In the genomic region with DNA sequence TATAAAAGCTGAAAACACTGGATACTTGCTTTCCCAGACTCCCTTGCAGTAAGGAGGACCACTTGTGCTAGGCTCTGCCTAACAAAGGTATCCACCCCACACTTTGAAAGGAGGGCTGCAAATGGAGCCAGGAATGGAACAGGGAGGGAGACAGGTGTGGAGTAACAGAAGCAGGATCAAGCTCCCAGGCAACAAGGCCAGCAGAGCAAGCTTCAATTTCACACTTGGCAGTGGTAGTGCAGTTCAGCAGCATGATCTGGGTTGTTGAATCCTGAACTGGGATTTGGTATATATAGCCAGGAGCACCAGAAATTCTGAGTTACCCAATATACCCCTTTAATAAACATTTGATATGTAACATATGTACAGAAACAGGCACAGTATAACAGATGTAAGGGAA, we compare ENCODE assay signal across 21 cellular contexts. TPM values are rescaled to one million over a fixed set of nuclear protein-coding genes. Genes with fewer than 3 reads are reported as not detected.
DNase-seq lines count a peak whose midpoint lies in the region; ATAC-seq and TF ChIP-seq lines count a peak whose summit lies in the region.
"Had no signal": no experiment of that assay in that cellular context is flagged by ENCODE, and none has a peak within 500 bp of the region (broad histone marks: within the 10 kb centered on the region; RNA-seq: fewer than 3 reads in every experiment).

No MANE protein-coding gene starts in this region.

- H3K4me1 ChIP-seq in BLaER1 treated with 17β-estradiol and CSF1 and Interleukin-3, amounts not matched to agents 10 nM and 100 nM: peaks cover 38 to 59% (median 41%) of the 10 kb centered on the region in 10 experiments
- H3K4me1 ChIP-seq in DND-41 (ENCODE audit: insufficient read depth, low read length) (peaks cover 72% of the 10 kb centered on the region), PC-3 (ENCODE audit: insufficient read depth, low read length) (peaks cover 37% of the 10 kb centered on the region)
- H3K4me1 ChIP-seq: ascending aorta, testis had no signal

- DNase-seq in DND-41 (no peak), PC-3 (no peak), left lobe of liver (ENCODE audit: low spot score) (no peak), glomerular visceral epithelial cell (ENCODE audit: extremely low spot score) (no peak), chondrocyte (ENCODE audit: low spot score) (no peak)
- DNase-seq: activated CD4-positive, alpha-beta T cell treated with anti-CD3 and anti-CD28 coated beads, Interleukin-2, amount 50 U/mL, for 48 hours; activated naive CD4-positive, alpha-beta T cell treated with anti-CD3 and anti-CD28 coated beads, Interleukin-2, amount 10 ng/mL, durations not matched to agents 7 days and 5 days; cerebellar nuclear complex; effector CD8-positive, alpha-beta T cell; glutamatergic neuron; H7; left ventricle myocardium superior; MG63; NCI-H524; SHP77; T-helper 1 cell; testis had no signal

- peaks cover 13% of the 10 kb centered on the region for H3K4me1 Mint-ChIP-seq in chondrocyte (ENCODE audit: low read depth)

- no peaks in the 10 kb centered on the region for H3K27me3 Mint-ChIP-seq in chondrocyte (ENCODE audit: low read depth)
- H3K27me3 Mint-ChIP-seq: activated naive CD4-positive, alpha-beta T cell treated with anti-CD3 and anti-CD28 coated beads, Interleukin-2, amount 10 ng/mL, durations not matched to agents 7 days and 5 days had no signal

- H3K79me2 ChIP-seq in DND-41 (ENCODE audit: insufficient read depth, low read length): peaks cover 85% of the 10 kb centered on the region
- H3K79me2 ChIP-seq in PC-3 (ENCODE audit: low read length): peaks cover 70% of the 10 kb centered on the region

- peaks cover 3 to 19% (median 13%) of the 10 kb centered on the region in 11 experiments; a peak in 16 of 22 replicates for H3K36me3 ChIP-seq in BLaER1 treated with 17β-estradiol and CSF1 and Interleukin-3, amounts not matched to agents 10 nM and 100 nM
- H3K36me3 ChIP-seq in DND-41 (ENCODE audit: insufficient read depth, low read length) (peaks cover 19% of the 10 kb centered on the region), PC-3 (ENCODE audit: low read depth, low read length) (peaks cover 17% of the 10 kb centered on the region; the same call in 1 of the 2 replicates)
- H3K36me3 ChIP-seq: ascending aorta, MG63 had no signal

- peaks cover 0 to 97% (median 24%) of the 10 kb centered on the region in 11 experiments; a peak in 15 of 22 replicates for H4K20me1 ChIP-seq in BLaER1 treated with 17β-estradiol and CSF1 and Interleukin-3, amounts not matched to agents 10 nM and 100 nM
- H4K20me1 ChIP-seq in DND-41 (ENCODE audit: insufficient read depth, low read length): peaks cover 24% of the 10 kb centered on the region; the same call in 1 of the 2 replicates
- H4K20me1 ChIP-seq in PC-3 (ENCODE audit: low read length): 0 out of 2 replicates have a peak, but pooled peaks cover 4% of the 10 kb centered on the region

- H2AFZ ChIP-seq in DND-41 (ENCODE audit: low read depth, low read length): no peak overlapping the region
- H2AFZ ChIP-seq in PC-3 (ENCODE audit: low read length): no peak overlapping the region

- no peak for ATAC-seq in DND-41 (ENCODE audit: insufficient read depth, low read depth)
- no peak for ATAC-seq in PC-3
- ATAC-seq in left lobe of liver: peak; percentile 27
- ATAC-seq in HG02610 (IDR thresholded peaks at IDR 0.05; ENCODE audit: unreplicated experiment): no peak
- ATAC-seq: HepG2, left ventricle myocardium superior had no signal

- no peaks in the 10 kb centered on the region for H3K9me3 ChIP-seq in BLaER1 treated with 17β-estradiol and CSF1 and Interleukin-3, amounts not matched to agents 10 nM and 100 nM (replicated peaks in 1 of 11)
- no peaks in the 10 kb centered on the region for H3K9me3 ChIP-seq in DND-41 (ENCODE audit: insufficient read depth, low read length, severe bottlenecking)
- no peaks in the 10 kb centered on the region for H3K9me3 ChIP-seq in PC-3 (ENCODE audit: low read length)
- H3K9me3 ChIP-seq: ascending aorta, MG63, testis had no signal

- H3K9me3 Mint-ChIP-seq in chondrocyte (ENCODE audit: low read depth): no peaks in the 10 kb centered on the region
- H3K9me3 Mint-ChIP-seq: activated naive CD4-positive, alpha-beta T cell treated with anti-CD3 and anti-CD28 coated beads, Interleukin-2, amount 10 ng/mL, durations not matched to agents 7 days and 5 days had no signal

- BruUV-seq in PC-3 (replicated peaks; lab: Mats Ljungman, UMichigan): no TSS peak

- no peak overlapping the region for H3K9ac ChIP-seq in BLaER1 treated with 17β-estradiol and CSF1 and Interleukin-3, amounts not matched to agents 10 nM and 100 nM
- no peak overlapping the region for H3K9ac ChIP-seq in DND-41 (ENCODE audit: low read depth, low read length)
- no peak overlapping the region for H3K9ac ChIP-seq in PC-3 (ENCODE audit: low read length)

- no peak overlapping the region for H3K4me3 ChIP-seq in BLaER1 treated with 17β-estradiol and CSF1 and Interleukin-3, amounts not matched to agents 10 nM and 100 nM
- H3K4me3 ChIP-seq in DND-41 (ENCODE audit: low read depth in 1 of 2, low read length in 2 of 2): no peak overlapping the region
- H3K4me3 ChIP-seq in PC-3 (ENCODE audit: low read length): no peak overlapping the region
- H3K4me3 ChIP-seq: ascending aorta, MG63, testis had no signal

- intact Hi-C loops in PC-3 (cut with micrococcal nuclease): loop anchor here (10.0 kb wide), 1 partner anchor 145 kb away; a partner anchor contains a TSS

- no peaks in the 10 kb centered on the region for H3K9me2 ChIP-seq in PC-3 (replicated peaks; ENCODE audit: low read length)

- H3K36me3 Mint-ChIP-seq in chondrocyte (ENCODE audit: low read depth): no peaks in the 10 kb centered on the region

- POLR2A ChIA-PET in PC-3 (lab: Charles Lee; ENCODE audit: unreplicated experiment): no interaction called here

- peaks cover 11% of the 10 kb centered on the region for H3F3A ChIP-seq in PC-3 (ENCODE audit: low read length, unreplicated experiment)

- no peaks in the 10 kb centered on the region for H3K27me3 ChIP-seq in BLaER1 treated with 17β-estradiol and CSF1 and Interleukin-3, amounts not matched to agents 10 nM and 100 nM
- H3K27me3 ChIP-seq in DND-41 (ENCODE audit: insufficient read depth, low read length, poor library complexity) (no peaks in the 10 kb centered on the region), PC-3 (ENCODE audit: low read length) (no peaks in the 10 kb centered on the region)
- H3K27me3 ChIP-seq: ascending aorta, MG63, testis had no signal

- CTCF ChIA-PET in PC-3 (lab: Charles Lee): no interaction called here

- TF ChIP-seq CTCF in DND-41 (IDR thresholded peaks at IDR 0.05; ENCODE audit: borderline replicate concordance, extremely low read depth, low read length, poor library complexity, severe bottlenecking) (no peak), PC-3 (conservative IDR thresholded peaks at IDR 0.05; ENCODE audit: low read depth, low read length) (no peak), chondrocyte (IDR thresholded peaks at IDR 0.05) (no peak)

- H3K27ac Mint-ChIP-seq in chondrocyte (ENCODE audit: unreplicated experiment): no peak overlapping the region

- H3K27ac ChIP-seq in BLaER1 treated with 17β-estradiol and CSF1 and Interleukin-3, amounts not matched to agents 10 nM and 100 nM: peak overlapping the region in 3 of 11 experiments; percentile 64 to 76 (median 67); a peak in 4 of 22 replicates
- H3K27ac ChIP-seq in DND-41 (ENCODE audit: low read length) (peak overlapping the region; percentile 79), PC-3 (ENCODE audit: low read length) (no peak overlapping the region)
- H3K27ac ChIP-seq: ascending aorta, testis had no signal

- H3K4me2 ChIP-seq in BLaER1 treated with 17β-estradiol and CSF1 and Interleukin-3, amounts not matched to agents 10 nM and 100 nM: peak overlapping the region in 10 of 11 experiments; percentile 16 to 87 (median 72); a peak in 9 of 22 replicates
- H3K4me2 ChIP-seq in DND-41 (ENCODE audit: insufficient read depth, low read length) (peak overlapping the region; percentile 66; the same call in 1 of the 2 replicates), PC-3 (ENCODE audit: low read length) (peak overlapping the region; percentile 74; the same call in 1 of the 2 replicates)

- H3K4me3 Mint-ChIP-seq in chondrocyte (ENCODE audit: unreplicated experiment): no peak overlapping the region
- H3K4me3 Mint-ChIP-seq: activated naive CD4-positive, alpha-beta T cell treated with anti-CD3 and anti-CD28 coated beads, Interleukin-2, amount 10 ng/mL, durations not matched to agents 7 days and 5 days had no signal

RNA-seq across cellular contexts. Expression of a gene that starts 9.8 kb away (rescaled TPM):
- 51.5 and 53.8 TPM in 2 replicates for total RNA-seq in PC-3 (2014; rRNA removed)
- 78.7 TPM for total RNA-seq in left lobe of liver
- 155 to 171 TPM (median 157 TPM) in 3 replicates for total RNA-seq in chondrocyte
